1 cellular context compared by ENCODE assay signal in the genomic region with DNA sequence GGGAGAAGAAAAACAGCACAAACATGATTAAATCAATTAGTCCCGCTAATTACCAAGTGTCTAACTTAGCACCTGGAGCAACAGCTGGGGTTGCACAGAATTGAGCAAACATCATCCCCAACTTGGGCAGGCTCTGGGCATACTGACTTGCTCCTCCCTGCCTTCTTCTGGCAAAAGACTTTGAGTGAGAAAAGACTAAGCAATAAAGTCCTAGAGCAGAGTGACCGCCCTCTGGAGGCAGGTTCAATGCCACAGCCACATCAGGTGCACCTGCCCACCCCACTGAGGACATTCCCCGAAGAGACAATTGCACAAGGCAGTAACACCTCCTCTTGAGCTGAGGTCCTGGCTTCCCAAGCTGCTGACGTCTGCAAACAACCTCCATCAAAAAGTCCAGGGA.
TF ChIP-seq lines count a peak whose summit lies in the region.

No MANE protein-coding gene starts in this region.

TF ChIP-seq in H1, 55 proteins besides CTCF, POLR2A, EP300 and RAD21:
- TF ChIP-seq RXRA (IDR thresholded peaks at IDR 0.05; ENCODE audit: insufficient read depth, low read depth, low read length): no peak
- no peak for TF ChIP-seq RNF2 (IDR thresholded peaks at IDR 0.05; ENCODE audit: borderline replicate concordance, low read depth, low read length, missing control alignments, poor library complexity, severe bottlenecking)
- TF ChIP-seq JUND (IDR thresholded peaks at IDR 0.05; ENCODE audit: low read length): no peak
- no peak for TF ChIP-seq CHD1 (IDR thresholded peaks at IDR 0.05; ENCODE audit: low read depth, low read length)
- TF ChIP-seq NRF1 (IDR thresholded peaks at IDR 0.05; ENCODE audit: low read depth, low read length): no peak
- no peak for TF ChIP-seq GTF2F1 (IDR thresholded peaks at IDR 0.05; ENCODE audit: borderline replicate concordance, low read depth, low read length)
- TF ChIP-seq TAF7 (optimal IDR thresholded peaks at IDR 0.05; ENCODE audit: borderline replicate concordance, low read depth, low read length): no peak
- TF ChIP-seq BRCA1 (IDR thresholded peaks at IDR 0.05; ENCODE audit: low read depth, low read length): no peak
- no peak for TF ChIP-seq CBX5 (IDR thresholded peaks at IDR 0.05; ENCODE audit: low read depth, low read length)
- TF ChIP-seq, protein P1, sequence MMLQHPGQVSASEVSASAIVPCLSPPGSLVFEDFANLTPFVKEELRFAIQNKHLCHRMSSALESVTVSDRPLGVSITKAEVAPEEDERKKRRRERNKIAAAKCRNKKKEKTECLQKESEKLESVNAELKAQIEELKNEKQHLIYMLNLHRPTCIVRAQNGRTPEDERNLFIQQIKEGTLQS (IDR thresholded peaks at IDR 0.05; ENCODE audit: insufficient read depth, low read depth, low read length): no peak
- no peak for TF ChIP-seq CREB1 (IDR thresholded peaks at IDR 0.05)
- no peak for TF ChIP-seq RFX5 (IDR thresholded peaks at IDR 0.05; ENCODE audit: borderline replicate concordance, low read depth, low read length)
- no peak for TF ChIP-seq YY1 (IDR thresholded peaks at IDR 0.05; ENCODE audit: low read depth, low read length)
- TF ChIP-seq EZH2 (IDR thresholded peaks at IDR 0.05; ENCODE audit: low read depth, low read length, severe bottlenecking): no peak
- no peak for TF ChIP-seq NANOG (IDR thresholded peaks at IDR 0.05; ENCODE audit: insufficient read depth, low read depth, low read length, poor library complexity, severe bottlenecking)
- TF ChIP-seq SP1 (IDR thresholded peaks at IDR 0.05; ENCODE audit: low read depth, low read length): no peak
- no peak for TF ChIP-seq RBBP5 (IDR thresholded peaks at IDR 0.05; ENCODE audit: borderline replicate concordance, low read depth, low read length)
